19 cellular contexts compared by ENCODE assay signal in genomic region chr16:54072237-54072636, GRCh38.
"Had no signal": no experiment of that assay in that cellular context is flagged by ENCODE, and none has a peak within 500 bp of the region (broad histone marks: within the 10 kb centered on the region; RNA-seq: fewer than 3 reads in every experiment).

No MANE protein-coding gene starts in this region.

- H3K27me3 ChIP-seq: esophagus squamous epithelium, ovary, right lobe of liver, stomach, upper lobe of left lung had no signal

- H3K27ac ChIP-seq: esophagus squamous epithelium, ovary, psoas muscle, right lobe of liver, stomach, upper lobe of left lung had no signal

- H3K4me1 ChIP-seq: esophagus squamous epithelium, right lobe of liver, stomach, upper lobe of left lung had no signal

- H3K36me3 ChIP-seq: esophagus squamous epithelium, ovary, right lobe of liver, stomach, upper lobe of left lung had no signal

- H3K4me3 Mint-ChIP-seq: activated CD4-positive, alpha-beta T cell treated with anti-CD3 and anti-CD28 coated beads, Interleukin-2, amount 10 ng/mL, durations not matched to agents 7 days and 5 days; activated naive CD8-positive, alpha-beta T cell; activated T-cell treated with anti-CD3 and anti-CD28 coated beads, Interleukin-2, amount 50 U/mL, for 72 hours; effector memory CD8-positive, alpha-beta T cell; naive thymus-derived CD4-positive, alpha-beta T cell; stimulated activated effector memory CD8-positive, alpha-beta T cell treated with anti-CD3 and anti-CD28 coated beads, Interleukin-12 subunit alpha, Interleukin-12 subunit beta, amount 100 ng/mL, for 72 hours had no signal

- H3K4me2 ChIP-seq: smooth muscle cell had no signal

- H3K9me3 Mint-ChIP-seq: activated CD4-positive, alpha-beta T cell treated with anti-CD3 and anti-CD28 coated beads, Interleukin-2, amount 10 ng/mL, durations not matched to agents 7 days and 5 days; activated T-cell treated with anti-CD3 and anti-CD28 coated beads, Interleukin-2, amount 50 U/mL, for 72 hours; effector memory CD8-positive, alpha-beta T cell; naive thymus-derived CD4-positive, alpha-beta T cell; stimulated activated effector memory CD8-positive, alpha-beta T cell treated with anti-CD3 and anti-CD28 coated beads, Interleukin-12 subunit alpha, Interleukin-12 subunit beta, amount 100 ng/mL, for 72 hours had no signal

- H3K9me3 ChIP-seq: esophagus squamous epithelium, ovary, psoas muscle, right lobe of liver, stomach, upper lobe of left lung had no signal

- DNase-seq: activated CD4-positive, alpha-beta T cell treated with anti-CD3 and anti-CD28 coated beads, Interleukin-2, amount 10 ng/mL, durations not matched to agents 7 days and 5 days; activated effector memory CD4-positive, alpha-beta T cell treated with anti-CD3 and anti-CD28 coated beads, Interleukin-2, amount 50 U/mL, for 16 hours; activated T-cell treated with anti-CD3 and anti-CD28 coated beads, Interleukin-2, amount 50 U/mL, for 72 hours; effector memory CD8-positive, alpha-beta T cell; esophagus squamous epithelium; hippocampal formation; mammary epithelial cell; naive thymus-derived CD4-positive, alpha-beta T cell; ovary; psoas muscle; right lobe of liver; stimulated activated CD4-positive, alpha-beta T cell treated with anti-CD3 and anti-CD28 coated beads, Interleukin-4, amount 100 ng/mL, for 24 hours; stomach; T-helper 1 cell; T-helper 9 cell had no signal

- H3K27me3 Mint-ChIP-seq: activated CD4-positive, alpha-beta T cell treated with anti-CD3 and anti-CD28 coated beads, Interleukin-2, amount 10 ng/mL, durations not matched to agents 7 days and 5 days; activated naive CD8-positive, alpha-beta T cell; effector memory CD8-positive, alpha-beta T cell; naive thymus-derived CD4-positive, alpha-beta T cell had no signal

- H3K4me1 Mint-ChIP-seq: activated CD4-positive, alpha-beta T cell treated with anti-CD3 and anti-CD28 coated beads, Interleukin-2, amount 10 ng/mL, durations not matched to agents 7 days and 5 days; naive thymus-derived CD4-positive, alpha-beta T cell; stimulated activated effector memory CD8-positive, alpha-beta T cell treated with anti-CD3 and anti-CD28 coated beads, Interleukin-12 subunit alpha, Interleukin-12 subunit beta, amount 100 ng/mL, for 72 hours had no signal

- H3K4me3 ChIP-seq: esophagus squamous epithelium, ovary, psoas muscle, right lobe of liver, smooth muscle cell, stomach, upper lobe of left lung had no signal

- H3K27ac Mint-ChIP-seq: activated CD4-positive, alpha-beta T cell treated with anti-CD3 and anti-CD28 coated beads, Interleukin-2, amount 10 ng/mL, durations not matched to agents 7 days and 5 days; activated naive CD8-positive, alpha-beta T cell; activated T-cell treated with anti-CD3 and anti-CD28 coated beads, Interleukin-2, amount 50 U/mL, for 72 hours; effector memory CD8-positive, alpha-beta T cell; naive thymus-derived CD4-positive, alpha-beta T cell; stimulated activated effector memory CD8-positive, alpha-beta T cell treated with anti-CD3 and anti-CD28 coated beads, Interleukin-12 subunit alpha, Interleukin-12 subunit beta, amount 100 ng/mL, for 72 hours had no signal
